In the genomic region with DNA sequence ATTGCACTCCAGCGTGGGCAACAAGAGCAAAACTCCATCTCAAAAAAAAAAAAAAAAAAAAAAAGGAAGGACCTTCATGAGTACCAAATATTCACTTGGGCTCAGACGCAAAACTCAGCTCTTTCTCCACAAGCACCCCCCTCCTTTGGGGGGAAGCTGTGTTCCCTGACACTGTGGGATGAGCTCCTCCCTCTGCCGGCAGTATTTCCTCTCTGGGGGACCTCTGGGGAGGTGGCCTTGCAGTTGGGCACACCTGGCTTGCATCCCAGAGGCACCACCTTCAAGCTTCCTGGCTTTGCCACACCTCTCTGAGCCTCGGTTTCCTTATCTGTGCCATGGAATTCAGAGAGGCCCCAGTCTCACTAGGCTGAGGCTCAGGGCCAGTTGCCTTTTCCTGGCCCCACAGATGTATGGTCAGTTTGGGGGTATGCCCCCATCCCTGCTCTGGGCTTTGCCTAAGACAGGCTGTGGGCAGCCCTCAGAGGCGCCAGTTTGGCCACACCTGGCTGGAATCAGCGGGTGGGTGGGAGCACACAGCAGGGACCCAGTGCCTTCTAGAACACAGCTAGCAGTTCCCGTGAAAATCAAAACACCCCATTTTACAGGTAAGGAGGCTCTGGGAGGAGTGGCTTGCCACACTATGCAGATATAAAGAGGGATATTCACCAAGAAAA, we compare ENCODE assay signal across 12 cellular contexts.
A peak's percentile ranks its signal among the peaks of the same experiment; 100 is the strongest.
DNase-seq lines count a peak whose midpoint lies in the region; ATAC-seq and TF ChIP-seq lines count a peak whose summit lies in the region.
"Had no signal": no experiment of that assay in that cellular context is flagged by ENCODE, and none has a peak within 500 bp of the region (broad histone marks: within the 10 kb centered on the region; RNA-seq: fewer than 3 reads in every experiment).

No MANE protein-coding gene starts in this region.

- H3K9me3 ChIP-seq in BLaER1 (peaks cover 6% of the 10 kb centered on the region), left ventricle myocardium inferior (replicated peaks) (peaks cover 11% of the 10 kb centered on the region)
- H3K9me3 ChIP-seq: HAP-1 had no signal

- no peaks in the 10 kb centered on the region for H3K36me3 ChIP-seq in BLaER1
- H3K36me3 ChIP-seq in left ventricle myocardium inferior, result no peaks in the 10 kb centered on the region
- H3K36me3 ChIP-seq: HAP-1 had no signal

- H4K20me1 ChIP-seq in BLaER1, result no peaks in the 10 kb centered on the region

- H3K9ac ChIP-seq in BLaER1, result no peak overlapping the region; the same call in 1 of the 2 replicates

- POLR2A ChIA-PET in RWPE1 (lab: Yijun Ruan, JAX; ENCODE audit: low non-redundant PET), result interaction anchor here (0.5 to 5.9 kb wide), 6 partner anchors 18 to 1583 kb away, joined by 4 to 81 read pairs (median 5); partner anchors contain the start of gene IER5L

- H3K4me1 ChIP-seq in BLaER1 (peaks cover 63% of the 10 kb centered on the region), left ventricle myocardium inferior (peaks cover 54% of the 10 kb centered on the region)

- no peaks in the 10 kb centered on the region for H3K27me3 ChIP-seq in BLaER1
- H3K27me3 ChIP-seq in left ventricle myocardium inferior (ENCODE audit: low read depth), result no peaks in the 10 kb centered on the region

- TF ChIP-seq CTCF in RWPE1 (conservative IDR thresholded peaks at IDR 0.05; ENCODE audit: low read depth) (no peak), left ventricle myocardium inferior (IDR thresholded peaks at IDR 0.05; ENCODE audit: borderline replicate concordance) (no peak)

- CTCF ChIA-PET in RWPE1 (lab: Yijun Ruan, JAX), result interaction anchor here (0.7 to 2.5 kb wide), 7 partner anchors 23 to 276 kb away, joined by 3 to 9 read pairs (median 5); no protein-coding TSS in a partner anchor

- H3K4me3 ChIP-seq in BLaER1 (no peak overlapping the region), left ventricle myocardium inferior (no peak overlapping the region)
- H3K4me3 ChIP-seq: HAP-1 had no signal

- no peak for DNase-seq in RWPE1 (ENCODE audit: low spot score)
- DNase-seq in left ventricle myocardium inferior, result no peak
- peak; percentile 66 for DNase-seq in pons (ENCODE audit: low spot score)
- no peak for DNase-seq in NCI-H128 (lab: John Stamatoyannopoulos, UW; ENCODE audit: unreplicated experiment)
- DNase-seq in middle frontal gyrus (ENCODE audit: extremely low spot score, low spot score), result no peak
- DNase-seq: activated CD4-positive, CD25-positive, alpha-beta regulatory T cell; NCI-H526 treated with DMSO at 0.1 percent for 48 hours; stimulated activated CD4-positive, alpha-beta T cell treated with anti-CD3 and anti-CD28 coated beads, Interleukin-12 subunit alpha, Interleukin-12 subunit beta, amount 100 ng/mL, for 4 hours had no signal

- no peak overlapping the region for H3K27ac ChIP-seq in BLaER1
- peak overlapping the region; percentile 100 for H3K27ac ChIP-seq in RWPE1
- H3K27ac ChIP-seq in left ventricle myocardium inferior (replicated peaks), result peak overlapping the region; percentile 91

- no peak for ATAC-seq in HG02885 (IDR thresholded peaks at IDR 0.05; ENCODE audit: poor library complexity, unreplicated experiment)
- ATAC-seq in HG02970 (IDR thresholded peaks at IDR 0.05; ENCODE audit: low FRiP score, unreplicated experiment), result no peak

- intact Hi-C loops in left ventricle myocardium inferior (cut with micrococcal nuclease), result no loop called here

- peak overlapping the region; percentile 99 for H3K4me2 ChIP-seq in BLaER1
